In genomic region chr17:27535178-27535928, GRCh38 we compare ENCODE assay signal across 14 cellular contexts.
A peak's percentile ranks its signal among the peaks of the same experiment; 100 is the strongest.
DNase-seq lines count a peak whose midpoint lies in the region; ATAC-seq and TF ChIP-seq lines count a peak whose summit lies in the region.
"Had no signal": no experiment of that assay in that cellular context is flagged by ENCODE, and none has a peak within 500 bp of the region (broad histone marks: within the 10 kb centered on the region; RNA-seq: fewer than 3 reads in every experiment).

No MANE protein-coding gene starts in this region.

- peak overlapping the region; percentile 26 for H2BK5ac ChIP-seq in mesenchymal stem cell (ENCODE audit: low read depth, low read length, poor library complexity, severe bottlenecking)

- TF ChIP-seq POLR2A in body of pancreas (IDR thresholded peaks at IDR 0.05) (no peak), suprapubic skin (IDR thresholded peaks at IDR 0.05) (no peak)

- peak overlapping the region; percentile 65 to 67 for H3K4ac ChIP-seq in mesenchymal stem cell (ENCODE audit: low read depth in 1 of 2, low read length in 2 of 2)

- H3K9me3 ChIP-seq in HUES48 (ENCODE audit: control insufficient read depth, insufficient read depth, low read length) = no peaks in the 10 kb centered on the region
- no peaks in the 10 kb centered on the region for H3K9me3 ChIP-seq in body of pancreas
- no peaks in the 10 kb centered on the region for H3K9me3 ChIP-seq in mesenchymal stem cell (ENCODE audit: control insufficient read depth, low read length)
- no peaks in the 10 kb centered on the region for H3K9me3 ChIP-seq in suprapubic skin
- H3K9me3 ChIP-seq: gastroesophageal sphincter had no signal

- peak overlapping the region; percentile 86 for H4K91ac ChIP-seq in mesenchymal stem cell (ENCODE audit: low read length)

- H3K4me2 ChIP-seq in mesenchymal stem cell (ENCODE audit: low read length, poor library complexity, severe bottlenecking) = peak overlapping the region; percentile 13

- intact Hi-C loops in body of pancreas (cut with DNase I) = no loop called here

- peak overlapping the region; percentile 78 to 91 for H3K18ac ChIP-seq in mesenchymal stem cell (ENCODE audit: low read depth in 1 of 2, low read length in 2 of 2)

- H3K27ac ChIP-seq in HUES48 (ENCODE audit: low read depth, low read length) (peak overlapping the region; percentile 8), body of pancreas (peak overlapping the region; percentile 78 to 97 (median 83)), mesenchymal stem cell (ENCODE audit: low read length, poor library complexity, severe bottlenecking) (peak overlapping the region; percentile 85), suprapubic skin (peak overlapping the region; percentile 25)

- H3K4me3 ChIP-seq in HUES48 (ENCODE audit: low read depth, low read length) (no peak overlapping the region), body of pancreas (no peak overlapping the region), mesenchymal stem cell (ENCODE audit: insufficient read depth in 1 of 2, low read depth in 1 of 2, low read length in 2 of 2) (no peak overlapping the region), suprapubic skin (no peak overlapping the region)
- H3K4me3 ChIP-seq: gastroesophageal sphincter had no signal

- H3K36me3 ChIP-seq in HUES48 (ENCODE audit: control insufficient read depth, insufficient read depth, low read length) = no peaks in the 10 kb centered on the region
- H3K36me3 ChIP-seq in body of pancreas (replicated peaks in 1 of 2; ENCODE audit: insufficient read depth in 1 of 2, low read depth in 2 of 2) = no peaks in the 10 kb centered on the region
- no peaks in the 10 kb centered on the region for H3K36me3 ChIP-seq in mesenchymal stem cell (ENCODE audit: control insufficient read depth in 1 of 2, insufficient read depth in 2 of 2, low read depth in 1 of 2, low read length in 2 of 2)
- H3K36me3 ChIP-seq in suprapubic skin = no peaks in the 10 kb centered on the region
- H3K36me3 ChIP-seq: gastroesophageal sphincter had no signal

- H3K23ac ChIP-seq in mesenchymal stem cell (ENCODE audit: low read length in 2 of 2) = no peak overlapping the region

- H3K27me3 ChIP-seq in HUES48 (ENCODE audit: control insufficient read depth, insufficient read depth, low read length) (no peaks in the 10 kb centered on the region), body of pancreas (no peaks in the 10 kb centered on the region), mesenchymal stem cell (ENCODE audit: control insufficient read depth in 1 of 2, insufficient read depth in 1 of 2, low read length in 2 of 2) (no peaks in the 10 kb centered on the region), suprapubic skin (no peaks in the 10 kb centered on the region)
- H3K27me3 ChIP-seq: gastroesophageal sphincter had no signal

- no peak overlapping the region for H2AFZ ChIP-seq in mesenchymal stem cell (ENCODE audit: low read depth, low read length)

- peak overlapping the region; percentile 97 for H2AK5ac ChIP-seq in mesenchymal stem cell (ENCODE audit: low read length, severe bottlenecking)

- TF ChIP-seq EP300 in suprapubic skin (IDR thresholded peaks at IDR 0.05) = no peak

- H2BK120ac ChIP-seq in mesenchymal stem cell (ENCODE audit: low read depth, low read length) = peak overlapping the region; percentile 44

- H3K4me1 ChIP-seq in HUES48 (ENCODE audit: control insufficient read depth, insufficient read depth, low read length) = peaks cover 40% of the 10 kb centered on the region
- H3K4me1 ChIP-seq in body of pancreas = peaks cover 91% of the 10 kb centered on the region
- peaks cover 62% of the 10 kb centered on the region for H3K4me1 ChIP-seq in mesenchymal stem cell (ENCODE audit: control insufficient read depth, insufficient read depth, low read depth, low read length)
- peaks cover 36% of the 10 kb centered on the region for H3K4me1 ChIP-seq in suprapubic skin

- ATAC-seq in body of pancreas (no peak), HG02870 (IDR thresholded peaks at IDR 0.05; ENCODE audit: unreplicated experiment) (no peak), GM19023 (IDR thresholded peaks at IDR 0.05; ENCODE audit: unreplicated experiment) (no peak), esophagus mucosa (no peak)
- ATAC-seq: gastroesophageal sphincter had no signal

- H3K79me1 ChIP-seq in mesenchymal stem cell (replicated peaks; ENCODE audit: low read length, poor library complexity, severe bottlenecking) = peaks cover 29% of the 10 kb centered on the region

- H2BK12ac ChIP-seq in mesenchymal stem cell (ENCODE audit: low read length in 2 of 2) = peak overlapping the region; percentile 65 to 89

- no peak for DNase-seq in body of pancreas
- DNase-seq in mesenchymal stem cell = peak; percentile 59
- DNase-seq in suprapubic skin (ENCODE audit: low spot score in 2 of 2) = no peak
- DNase-seq in COLO829 (ENCODE audit: low spot score) = no peak
- DNase-seq: activated naive CD8-positive, alpha-beta T cell treated with anti-CD3 and anti-CD28 coated beads, Interleukin-2, amount 10 ng/mL, durations not matched to agents 7 days and 5 days; effector CD8-positive, alpha-beta T cell; HCEC 1CT; NCI-H1105; NCI-H510A had no signal

- TF ChIP-seq CTCF in body of pancreas (IDR thresholded peaks at IDR 0.05) (no peak), suprapubic skin (IDR thresholded peaks at IDR 0.05) (no peak)

- peak overlapping the region; percentile 57 for H4K8ac ChIP-seq in mesenchymal stem cell (ENCODE audit: low read length)

- 57 to 62% methylated on average over 12 of the region's 12 CpGs for WGBS in body of pancreas, 2 donors
- 47% methylated on average over 10 of the region's 12 CpGs for WGBS in mesenchymal stem cell
- 73% methylated on average over 11 of the region's 12 CpGs for WGBS in suprapubic skin

- H3K9ac ChIP-seq in HUES48 (ENCODE audit: low read depth, low read length) = no peak overlapping the region
- peak overlapping the region; percentile 4 for H3K9ac ChIP-seq in mesenchymal stem cell (ENCODE audit: low read length)

- no peak overlapping the region for H2BK15ac ChIP-seq in mesenchymal stem cell (ENCODE audit: low read depth, poor library complexity, severe bottlenecking)

- H3K14ac ChIP-seq in mesenchymal stem cell (ENCODE audit: low read length in 2 of 2) = peak overlapping the region in 1 of 2 experiments; percentile 32

Comparison
In these comparisons a context has a peak if more than half of its experiments do, and no peak if none do; other contexts are left out.
1. H3K27ac ChIP-seq: peak in every context shown above with its lines; median percentile 85 in mesenchymal stem cell; 83 in body of pancreas; 25 in suprapubic skin; 8 in HUES48.